30 cellular contexts compared by ENCODE assay signal in the genomic region with DNA sequence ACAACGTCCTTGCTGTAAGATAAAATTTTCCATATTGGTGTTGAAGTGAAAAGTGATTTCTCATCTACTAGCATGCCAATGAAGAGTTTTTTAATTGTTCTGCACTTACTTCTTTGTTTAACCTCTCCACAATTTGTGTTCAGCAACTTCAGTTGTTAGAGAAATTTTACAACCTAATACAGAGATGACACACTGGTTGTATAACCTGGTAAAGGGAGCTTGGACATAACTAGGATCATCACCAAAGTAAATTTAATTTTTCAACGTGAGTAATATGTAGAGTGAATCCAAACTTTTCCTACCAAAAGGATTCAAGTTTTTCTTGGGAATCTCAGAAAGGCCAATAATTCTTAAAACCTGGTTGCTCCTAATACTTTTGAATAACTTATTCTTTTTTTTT. TPM values are rescaled to one million over a fixed set of nuclear protein-coding genes. Genes with fewer than 3 reads are reported as not detected.
"Had no signal": no experiment of that assay in that cellular context is flagged by ENCODE, and none has a peak within 500 bp of the region (broad histone marks: within the 10 kb centered on the region; RNA-seq: fewer than 3 reads in every experiment).

No MANE protein-coding gene starts in this region.

- H3K36me3 ChIP-seq: thoracic aorta, upper lobe of left lung, upper lobe of right lung, uterus had no signal

- FAIRE-seq: urothelium cell line had no signal

- H3K4me3 Mint-ChIP-seq: stimulated activated effector memory CD8-positive, alpha-beta T cell treated with anti-CD3 and anti-CD28 coated beads, Interleukin-12 subunit alpha, Interleukin-12 subunit beta, amount 100 ng/mL, for 72 hours; stimulated activated memory B cell treated with anti-CD40 and anti-IgM and Interleukin-4, amounts not matched to agents 10 μg/mL and 1 μg/mL and 100 μg/mL, for 72 hours; stimulated activated naive B cell treated with anti-CD40 and anti-IgM and Interleukin-4, amounts not matched to agents 10 μg/mL and 1 μg/mL and 100 μg/mL, for 72 hours; stimulated activated naive CD8-positive, alpha-beta T cell treated with anti-CD3 and anti-CD28 coated beads, Interleukin-15, amount 100 ng/mL, for 72 hours; stimulated activated naive CD8-positive, alpha-beta T cell treated with anti-CD3 and anti-CD28 coated beads, Interleukin-15, Interleukin-2, amounts not matched to agents 100 ng/mL and 50 ng/mL, for 24 hours; type B pancreatic cell had no signal

- H3K4me1 ChIP-seq: stomach, suprapubic skin, testis, thyroid gland, tibial artery, tibial nerve, transverse colon, upper lobe of left lung, upper lobe of right lung, uterus, vagina had no signal

- H3K27me3 Mint-ChIP-seq: stimulated activated memory B cell treated with anti-CD40 and anti-IgM and Interleukin-4, amounts not matched to agents 10 μg/mL and 1 μg/mL and 100 μg/mL, for 72 hours; stimulated activated naive B cell treated with anti-CD40 and anti-IgM and Interleukin-4, amounts not matched to agents 10 μg/mL and 1 μg/mL and 100 μg/mL, for 72 hours; stimulated activated naive CD8-positive, alpha-beta T cell treated with anti-CD3 and anti-CD28 coated beads, Interleukin-15, amount 100 ng/mL, for 72 hours; stimulated activated naive CD8-positive, alpha-beta T cell treated with anti-CD3 and anti-CD28 coated beads, Interleukin-15, Interleukin-2, amounts not matched to agents 100 ng/mL and 50 ng/mL, for 24 hours; type B pancreatic cell had no signal

- H3K27ac Mint-ChIP-seq: stimulated activated effector memory CD8-positive, alpha-beta T cell treated with anti-CD3 and anti-CD28 coated beads, Interleukin-12 subunit alpha, Interleukin-12 subunit beta, amount 100 ng/mL, for 72 hours; stimulated activated memory B cell treated with anti-CD40 and anti-IgM and Interleukin-4, amounts not matched to agents 10 μg/mL and 1 μg/mL and 100 μg/mL, for 72 hours; stimulated activated naive B cell treated with anti-CD40 and anti-IgM and Interleukin-4, amounts not matched to agents 10 μg/mL and 1 μg/mL and 100 μg/mL, for 72 hours; stimulated activated naive CD8-positive, alpha-beta T cell treated with anti-CD3 and anti-CD28 coated beads, Interleukin-15, amount 100 ng/mL, for 72 hours; stimulated activated naive CD8-positive, alpha-beta T cell treated with anti-CD3 and anti-CD28 coated beads, Interleukin-15, Interleukin-2, amounts not matched to agents 100 ng/mL and 50 ng/mL, for 24 hours; type B pancreatic cell had no signal

- DNase-seq: stimulated activated CD4-positive, alpha-beta T cell treated with anti-CD3 and anti-CD28 coated beads, Interleukin-2, amount 100 ng/mL, for 48 hours; stimulated activated CD4-positive, alpha-beta T cell treated with anti-CD3 and anti-CD28 coated beads, Interleukin-4, amount 100 ng/mL, for 1 hour; stimulated activated CD4-positive, alpha-beta T cell treated with anti-CD3 and anti-CD28 coated beads, Interleukin-4, amount 100 ng/mL, for 24 hours; stimulated activated CD4-positive, alpha-beta T cell treated with anti-CD3 and anti-CD28 coated beads, Interleukin-4, amount 100 ng/mL, for 4 hours; stimulated activated CD8-positive, alpha-beta memory T cell treated with anti-CD3 and anti-CD28 coated beads, Interleukin-4, amount 100 ng/mL, for 48 hours; stimulated activated naive B cell treated with anti-CD40 and anti-IgM and Interleukin-4, amounts not matched to agents 10 μg/mL and 1 μg/mL and 100 μg/mL, for 72 hours; stimulated activated naive CD4-positive, alpha-beta T cell; stimulated activated naive CD4-positive, alpha-beta T cell treated with Interleukin-2 at 50 U/mL for 16 hours; stimulated activated naive CD8-positive, alpha-beta T cell treated with anti-CD3 and anti-CD28 coated beads, Interleukin-15, amount 100 ng/mL, for 72 hours; stimulated activated naive CD8-positive, alpha-beta T cell treated with anti-CD3 and anti-CD28 coated beads, Interleukin-15, Interleukin-2, amounts not matched to agents 100 U/mL and 50 U/mL, for 24 hours; stomach; substantia nigra; testis; thyroid gland; tibial artery; transverse colon; trophoblast cell; upper lobe of left lung; upper lobe of right lung; uterus had no signal

- H3K4me3 ChIP-seq: stomach, suprapubic skin, testis, thoracic aorta, thyroid gland, tibial artery, tibial nerve, transverse colon, upper lobe of left lung, upper lobe of right lung, uterus, vagina had no signal

- H3K9me3 ChIP-seq: suprapubic skin, testis, thoracic aorta, thyroid gland, upper lobe of right lung, uterus, vagina had no signal

- H3K27ac ChIP-seq: stomach, suprapubic skin, testis, thoracic aorta, thyroid gland, tibial artery, tibial nerve, transverse colon, upper lobe of left lung, upper lobe of right lung, uterus, vagina had no signal

- ATAC-seq: stimulated activated effector memory CD8-positive, alpha-beta T cell treated with anti-CD3 and anti-CD28 coated beads, Interleukin-12 subunit alpha, Interleukin-12 subunit beta, amount 100 ng/mL, for 72 hours; stimulated activated memory B cell treated with anti-CD40 and anti-IgM and Interleukin-4, amounts not matched to agents 10 μg/mL and 1 μg/mL and 100 μg/mL, for 72 hours; stimulated activated naive B cell treated with anti-CD40 and anti-IgM and Interleukin-4, amounts not matched to agents 10 μg/mL and 1 μg/mL and 100 μg/mL, for 72 hours; stimulated activated naive CD8-positive, alpha-beta T cell treated with anti-CD3 and anti-CD28 coated beads, Interleukin-15, amount 100 ng/mL, for 72 hours; stimulated activated naive CD8-positive, alpha-beta T cell treated with anti-CD3 and anti-CD28 coated beads, Interleukin-15, Interleukin-2, amounts not matched to agents 100 U/mL and 50 U/mL, for 24 hours; upper lobe of right lung had no signal

- H3K27me3 ChIP-seq: stomach, suprapubic skin, testis, thyroid gland, tibial artery, tibial nerve, transverse colon, upper lobe of left lung, upper lobe of right lung, uterus, vagina had no signal

RNA-seq across cellular contexts. Expression of gene TAS2R43, which starts 13.4 kb away (rescaled TPM):
- total RNA-seq: upper lobe of right lung had no signal
- polyA plus RNA-seq: stomach, urinary bladder had no signal

RNA-seq across cellular contexts. Expression of gene TAS2R30, which starts 28.9 kb away (rescaled TPM):
- polyA plus RNA-seq: stomach, urinary bladder had no signal

RNA-seq across cellular contexts. Expression of gene TAS2R46, which starts 43.5 kb away (rescaled TPM):
- polyA plus RNA-seq: stomach, urinary bladder had no signal
